ENCODE assay signal across 19 cellular contexts in genomic region chr9:136990233-136990911, GRCh38. TPM values are rescaled to one million over a fixed set of nuclear protein-coding genes. Genes with fewer than 3 reads are reported as not detected.
DNase-seq lines count a peak whose midpoint lies in the region; ATAC-seq and TF ChIP-seq lines count a peak whose summit lies in the region.
"Had no signal": no experiment of that assay in that cellular context is flagged by ENCODE, and none has a peak within 500 bp of the region (broad histone marks: within the 10 kb centered on the region; RNA-seq: fewer than 3 reads in every experiment).

No MANE protein-coding gene starts in this region.

- CTCF ChIA-PET in T-cell (lab: Charles Lee) = interaction anchor here in 1 of 2 donors (0.5 kb wide), 1 partner anchor 9 kb away, joined by 3 read pairs; no protein-coding TSS in a partner anchor

- no peak overlapping the region for H3K4me3 ChIP-seq in WERI-Rb-1 (ENCODE audit: low read depth, low read length)
- H3K4me3 ChIP-seq: body of pancreas, lower lobe of right lung, MG63, ovary, suprapubic skin had no signal

- peak overlapping the region; percentile 80 for H3K4me3 Mint-ChIP-seq in T-helper 2 cell treated with Interferon-gamma antibody and Interleukin-4, amounts not matched to agents 5 μg/mL and 100 μg/mL, for 36 hours
- H3K4me3 Mint-ChIP-seq in T-cell (peak overlapping the region; percentile 76 to 84 (median 80)), naive B cell (peak overlapping the region in 6 of 8 donors; percentile 59 to 89 (median 81))

- H3K36me3 Mint-ChIP-seq in T-helper 2 cell treated with Interferon-gamma antibody and Interleukin-4, amounts not matched to agents 5 μg/mL and 100 μg/mL, for 36 hours (ENCODE audit: low read depth) = peaks cover 7% of the 10 kb centered on the region
- peaks cover 3% of the 10 kb centered on the region for H3K36me3 Mint-ChIP-seq in T-cell
- H3K36me3 Mint-ChIP-seq in naive B cell = no peaks in the 10 kb centered on the region

- no peaks in the 10 kb centered on the region for H3K27me3 ChIP-seq in WERI-Rb-1 (ENCODE audit: insufficient read depth, low read depth, severe bottlenecking)
- H3K27me3 ChIP-seq: body of pancreas, MG63, ovary had no signal

- TF ChIP-seq CTCF in WERI-Rb-1 (IDR thresholded peaks at IDR 0.05; ENCODE audit: low read depth, low read length) = no peak

- peaks cover 20% of the 10 kb centered on the region for H3K36me3 ChIP-seq in WERI-Rb-1
- H3K36me3 ChIP-seq: MG63, ovary, suprapubic skin had no signal

- ATAC-seq in T-cell (replicated peaks in 1 of 4) (no peak), naive B cell (ENCODE audit: low read depth in 2 of 2) (no peak)
- ATAC-seq: body of pancreas, lower lobe of right lung, SK-N-SH treated with all-trans-retinoic acid at 6 μM for 48 hours had no signal

- POLR2A ChIA-PET in T-cell (lab: Charles Lee) = no interaction called here

- H3K9me3 Mint-ChIP-seq in T-helper 2 cell treated with Interferon-gamma antibody and Interleukin-4, amounts not matched to agents 5 μg/mL and 100 μg/mL, for 36 hours = no peaks in the 10 kb centered on the region
- H3K9me3 Mint-ChIP-seq in T-cell (no peaks in the 10 kb centered on the region), naive B cell (peaks cover 0 to 2% (median 0%) of the 10 kb centered on the region in 7 donors)

- H3K27ac Mint-ChIP-seq in T-helper 2 cell treated with Interferon-gamma antibody and Interleukin-4, amounts not matched to agents 5 μg/mL and 100 μg/mL, for 36 hours = no peak overlapping the region
- peak overlapping the region; percentile 72 to 78 for H3K27ac Mint-ChIP-seq in T-cell
- H3K27ac Mint-ChIP-seq in naive B cell = peak overlapping the region in 3 of 6 donors; percentile 5 to 77 (median 74)

- DNase-seq in T-helper 2 cell treated with Interferon-gamma antibody and Interleukin-4, amounts not matched to agents 5 μg/mL and 100 μg/mL, for 36 hours (ENCODE audit: low spot score) = no peak
- no peak for DNase-seq in T-helper 2 cell
- DNase-seq in COLO668 (lab: John Stamatoyannopoulos, UW; ENCODE audit: unreplicated experiment) = peak; percentile 81
- no peak for DNase-seq in T-cell
- DNase-seq in naive B cell = no peak
- no peak for DNase-seq in WERI-Rb-1
- no peak for DNase-seq in OCI-M1 (lab: John Stamatoyannopoulos, UW)
- no peak for DNase-seq in stimulated activated CD4-positive, alpha-beta T cell treated with anti-CD3 and anti-CD28 coated beads, Interleukin-2, amount 100 ng/mL, for 24 hours
- DNase-seq: activated CD4-positive, CD25-positive, alpha-beta regulatory T cell; body of pancreas; DMS53; effector CD8-positive, alpha-beta T cell; lower lobe of right lung; MG63; NCI-H226; stimulated activated CD4-positive, alpha-beta T cell treated with anti-CD3 and anti-CD28 coated beads, Interleukin-12 subunit alpha, Interleukin-12 subunit beta, amount 100 ng/mL, for 4 hours had no signal

- H3K9me3 ChIP-seq in WERI-Rb-1 (ENCODE audit: severe bottlenecking) = peaks cover 4% of the 10 kb centered on the region
- H3K9me3 ChIP-seq: body of pancreas, lower lobe of right lung, MG63, ovary, suprapubic skin had no signal

- peaks cover 12% of the 10 kb centered on the region for H3K4me1 Mint-ChIP-seq in T-helper 2 cell treated with Interferon-gamma antibody and Interleukin-4, amounts not matched to agents 5 μg/mL and 100 μg/mL, for 36 hours (ENCODE audit: low read depth)
- H3K4me1 Mint-ChIP-seq in T-cell = peaks cover 11 to 25% (median 19%) of the 10 kb centered on the region in 3 donors
- H3K4me1 Mint-ChIP-seq in naive B cell = peaks cover 6 to 19% (median 19%) of the 10 kb centered on the region in 3 donors

- no peak overlapping the region for H3K27ac ChIP-seq in WERI-Rb-1
- H3K27ac ChIP-seq: ovary had no signal

- H3K27me3 Mint-ChIP-seq in T-helper 2 cell treated with Interferon-gamma antibody and Interleukin-4, amounts not matched to agents 5 μg/mL and 100 μg/mL, for 36 hours (ENCODE audit: low read depth) = peaks cover 30% of the 10 kb centered on the region
- peaks cover 5 to 14% of the 10 kb centered on the region in 2 donors for H3K27me3 Mint-ChIP-seq in T-cell
- peaks cover 7 to 27% (median 16%) of the 10 kb centered on the region in 3 donors for H3K27me3 Mint-ChIP-seq in naive B cell

RNA-seq across cellular contexts. Expression of gene PAXX, which starts 1.9 kb away (rescaled TPM):
- 100 to 1,000 TPM in 4 of 5 donors, 10 to 100 TPM in 1; 81.3 to 173 (median 127) TPM for total RNA-seq in T-cell
- polyA plus RNA-seq in naive B cell (ENCODE audit: low read depth in 6 of 6) = 10 to 100 TPM; 31.7 to 39.8 (median 35.6) TPM

RNA-seq across cellular contexts. Expression of gene CLIC3, which starts 6.0 kb away (rescaled TPM):
- 10 to 100 TPM in 2 of 5 donors, 1 to 10 TPM in 3; 5.4 to 24.7 (median 8.0) TPM for total RNA-seq in T-cell
- polyA plus RNA-seq in naive B cell (ENCODE audit: low read depth in 6 of 6) = 1 to 10 TPM in 3 of 6 donors, under 1 TPM in 2, not detected in 1; 0.82 to 2.7 (median 1.1) TPM

RNA-seq across cellular contexts. Expression of gene LCNL1, which starts 7.6 kb away (rescaled TPM):
- total RNA-seq in T-cell = 1 to 10 TPM in 3 of 5 donors, under 1 TPM in 2; 0.29 to 2.2 (median 1.3) TPM
- polyA plus RNA-seq in naive B cell (ENCODE audit: low read depth in 6 of 6) = not detected
- total RNA-seq: body of pancreas had no signal

RNA-seq across cellular contexts. Expression of gene PTGDS, which starts 13.1 kb away (rescaled TPM):
- total RNA-seq in T-cell = 10 to 100 TPM in 4 of 5 donors, 1 to 10 TPM in 1; 9.6 to 56.6 (median 26.4) TPM
- 1 to 10 TPM in 1 of 6 donors, under 1 TPM in 1, not detected in 4; 0.41 to 1.4 TPM for polyA plus RNA-seq in naive B cell (ENCODE audit: low read depth in 6 of 6)

RNA-seq across cellular contexts. Expression of gene ABCA2, which starts 37.7 kb away (rescaled TPM):
- total RNA-seq in T-cell = 100 to 1,000 TPM in 3 of 5 donors, 10 to 100 TPM in 2; 58.6 to 138 (median 121) TPM
- polyA plus RNA-seq in naive B cell (ENCODE audit: low read depth in 6 of 6) = 1 to 10 TPM in 3 of 6 donors, under 1 TPM in 2, not detected in 1; 0.63 to 3.9 (median 1.3) TPM
